8 cellular contexts compared by ENCODE assay signal in genomic region chr12:103799504-103800251, GRCh38. TPM values are rescaled to one million over a fixed set of nuclear protein-coding genes. Genes with fewer than 3 reads are reported as not detected.
DNase-seq lines count a peak whose midpoint lies in the region; ATAC-seq, FAIRE-seq and TF ChIP-seq lines count a peak whose summit lies in the region.

No MANE protein-coding gene starts in this region.

- no peaks in the 10 kb centered on the region for H3K4me1 Mint-ChIP-seq in CD4-positive, alpha-beta memory T cell

- H3K9me3 ChIP-seq in gastroesophageal sphincter (no peaks in the 10 kb centered on the region), small intestine (ENCODE audit: control insufficient read depth, low read depth) (no peaks in the 10 kb centered on the region)
- H3K9me3 ChIP-seq in CD4-positive, alpha-beta memory T cell (ENCODE audit: control insufficient read depth in 1 of 2, low read length in 2 of 2) = no peaks in the 10 kb centered on the region

- H3K27ac Mint-ChIP-seq in CD4-positive, alpha-beta memory T cell = peak overlapping the region in 1 of 7 donors; percentile 29

- H3K4me1 ChIP-seq in gastroesophageal sphincter (peaks cover 7 to 71% (median 26%) of the 10 kb centered on the region in 3 donors), small intestine (ENCODE audit: control insufficient read depth in 2 of 2, insufficient read depth in 1 of 2, low read depth in 1 of 2, low read length in 1 of 2) (peaks cover 0 to 8% of the 10 kb centered on the region in 2 donors)
- H3K4me1 ChIP-seq in CD4-positive, alpha-beta memory T cell (ENCODE audit: insufficient read depth, low read length) = no peaks in the 10 kb centered on the region

- TF ChIP-seq POLR2A in gastroesophageal sphincter (IDR thresholded peaks at IDR 0.05) = no peak

- H3K27me3 Mint-ChIP-seq in CD4-positive, alpha-beta memory T cell = no peaks in the 10 kb centered on the region

- CTCF ChIA-PET in CD4-positive, alpha-beta memory T cell (lab: Charles Lee; ENCODE audit: partially characterized antibody) = no interaction called here

- peak overlapping the region; percentile 11 to 83 (median 75) for H3K27ac ChIP-seq in gastroesophageal sphincter
- H3K27ac ChIP-seq in small intestine (ENCODE audit: low read depth in 1 of 2, low read length in 1 of 2) = peak overlapping the region in 1 of 2 donors; percentile 32
- H3K27ac ChIP-seq in CD4-positive, alpha-beta memory T cell (ENCODE audit: low read depth, low read length) = no peak overlapping the region

- TF ChIP-seq RAD21 in Ishikawa (IDR thresholded peaks at IDR 0.05; ENCODE audit: low read depth) = no peak

- H3K36me3 ChIP-seq in gastroesophageal sphincter = peaks cover 7 to 83% of the 10 kb centered on the region in 2 donors
- no peaks in the 10 kb centered on the region for H3K36me3 ChIP-seq in small intestine (ENCODE audit: control insufficient read depth in 2 of 2, insufficient read depth in 2 of 2, low read length in 2 of 2)
- H3K36me3 ChIP-seq in CD4-positive, alpha-beta memory T cell (ENCODE audit: insufficient read depth, low read length) = peaks cover 2% of the 10 kb centered on the region

- DNase-seq in RCC 7860 (ENCODE audit: low spot score) = peak; percentile 18
- DNase-seq in small intestine = peak; percentile 68
- no peak for DNase-seq in activated T-cell treated with anti-CD3 and anti-CD28 coated beads, Interleukin-2, amount 50 U/mL, for 1 hour
- DNase-seq in activated naive CD4-positive, alpha-beta T cell (lab: John Stamatoyannopoulos, UW) = no peak
- no peak for DNase-seq in CD4-positive, alpha-beta memory T cell
- DNase-seq in medulla oblongata (ENCODE audit: extremely low spot score) = no peak

- H3K4me3 Mint-ChIP-seq in CD4-positive, alpha-beta memory T cell = peak overlapping the region in 1 of 8 donors; percentile 63

- peaks cover 31 to 56% of the 10 kb centered on the region in 2 donors for H3K36me3 Mint-ChIP-seq in CD4-positive, alpha-beta memory T cell

- no peaks in the 10 kb centered on the region for H3K9me3 Mint-ChIP-seq in CD4-positive, alpha-beta memory T cell

- H3K4me3 ChIP-seq in gastroesophageal sphincter = no peak overlapping the region
- H3K4me3 ChIP-seq in small intestine (ENCODE audit: low read depth in 1 of 2, low read length in 2 of 2) = no peak overlapping the region
- H3K4me3 ChIP-seq in CD4-positive, alpha-beta memory T cell (ENCODE audit: low read length in 2 of 2) = no peak overlapping the region

- TF ChIP-seq EP300 in Ishikawa (IDR thresholded peaks at IDR 0.05; ENCODE audit: borderline replicate concordance) = peak; percentile 47; the same call in 1 of the 2 replicates
- no peak for TF ChIP-seq EP300 in gastroesophageal sphincter (IDR thresholded peaks at IDR 0.05)

- H3K27me3 ChIP-seq in gastroesophageal sphincter (no peaks in the 10 kb centered on the region), small intestine (ENCODE audit: control insufficient read depth in 2 of 2, insufficient read depth in 2 of 2, low read length in 2 of 2) (no peaks in the 10 kb centered on the region)
- no peaks in the 10 kb centered on the region for H3K27me3 ChIP-seq in CD4-positive, alpha-beta memory T cell (ENCODE audit: insufficient read depth, low read length)

- TF ChIP-seq CTCF in gastroesophageal sphincter (IDR thresholded peaks at IDR 0.05) = no peak

- POLR2A ChIA-PET in CD4-positive, alpha-beta memory T cell (lab: Charles Lee; ENCODE audit: partially characterized antibody) = no interaction called here

- intact Hi-C loops in CD4-positive, alpha-beta memory T cell (cut with micrococcal nuclease) = no loop called here

- ATAC-seq in gastroesophageal sphincter = peak; percentile 83

- 21 to 32% methylated on average over 6 of the region's 10 CpGs for WGBS in gastroesophageal sphincter (ENCODE audit: low coverage in 1 of 2), 2 donors
- 26 to 52% (median 39%) methylated on average over 10 of the region's 10 CpGs for WGBS in small intestine, 3 donors

- FAIRE-seq in RCC 7860 (lab: Jason Lieb, UNC) (no peak), small intestine (lab: Jason Lieb, UNC) (no peak)

TF ChIP-seq in Ishikawa, 13 proteins besides CTCF, POLR2A, EP300 and RAD21:
- TF ChIP-seq TEAD4 (IDR thresholded peaks at IDR 0.05) = 0 out of 2 replicates have a peak, but pooled peaks have one; percentile 45
- TF ChIP-seq TAF1 (IDR thresholded peaks at IDR 0.05; ENCODE audit: low read depth) = no peak
- no peak for TF ChIP-seq USF1 (IDR thresholded peaks at IDR 0.05)
- TF ChIP-seq TCF12 (IDR thresholded peaks at IDR 0.05; ENCODE audit: low read depth) = peak; percentile 61; the same call in 1 of the 2 replicates
- TF ChIP-seq CEBPB (IDR thresholded peaks at IDR 0.05) = peak; percentile 99
- no peak for TF ChIP-seq NFIC (IDR thresholded peaks at IDR 0.05)

RNA-seq across cellular contexts. Expression of gene NT5DC3, which starts 41.4 kb away (rescaled TPM):
- total RNA-seq in gastroesophageal sphincter = 100 to 1,000 TPM in 3 of 4 donors, 10 to 100 TPM in 1; 64.5 to 185 (median 131) TPM
- 1 to 10 TPM in 1 of 3 donors, under 1 TPM in 2; 0.22 to 1.3 (median 0.27) TPM for polyA plus RNA-seq in small intestine
- 1 to 10 TPM; 6.1 to 6.8 TPM for total RNA-seq in CD4-positive, alpha-beta memory T cell
- polyA plus RNA-seq in CD4-positive, alpha-beta memory T cell = 1 to 10 TPM; 1.2 to 1.3 TPM

Comparison
In these comparisons a context has a peak if more than half of its experiments do, and no peak if none do; other contexts are left out.
1. DNase-seq: peak in RCC 7860 (single experiment) and small intestine (single experiment); none in activated T-cell treated with anti-CD3 and anti-CD28 coated beads, Interleukin-2, amount 50 U/mL, for 1 hour (single experiment), activated naive CD4-positive, alpha-beta T cell (0 of 4), CD4-positive, alpha-beta memory T cell (0 of 5) and medulla oblongata (single experiment).
2. RNA of gene NT5DC3, which starts 41.4 kb away (total RNA-seq): 64.5 to 185 TPM in gastroesophageal sphincter; 6.1 to 6.8 TPM in CD4-positive, alpha-beta memory T cell; every median in the first group is over 4 times any median in the second.